In genomic region chr13:108705031-108705430, GRCh38 we compare ENCODE assay signal across 30 cellular contexts.
"Had no signal": no experiment of that assay in that cellular context is flagged by ENCODE, and none has a peak within 500 bp of the region (broad histone marks: within the 10 kb centered on the region; RNA-seq: fewer than 3 reads in every experiment).

No MANE protein-coding gene starts in this region.

- DNase-seq: activated CD4-positive, alpha-beta T cell treated with anti-CD3 and anti-CD28 coated beads for 4 hours; activated CD4-positive, alpha-beta T cell treated with anti-CD3 and anti-CD28 coated beads, Interleukin-2, amount 50 U/mL, for 4 hours; activated effector memory CD4-positive, alpha-beta T cell treated with anti-CD3 and anti-CD28 coated beads, Interleukin-2, amount 50 U/mL, for 16 hours; activated naive CD4-positive, alpha-beta T cell treated with anti-CD3 and anti-CD28 coated beads for 36 hours; activated naive CD8-positive, alpha-beta T cell treated with anti-CD3 and anti-CD28 coated beads for 36 hours; adrenal gland; aorta; body of pancreas; dorsolateral prefrontal cortex; effector memory CD4-positive, alpha-beta T cell; foreskin fibroblast; head of caudate nucleus; hypothalamus; kidney glomerular epithelial cell; left lung; naive B cell; nephron progenitor cell; right lobe of liver; stimulated activated CD4-positive, alpha-beta T cell treated with anti-CD3 and anti-CD28 coated beads, Interleukin-2, amount 100 ng/mL, for 48 hours; stimulated activated naive CD8-positive, alpha-beta T cell treated with anti-CD3 and anti-CD28 coated beads, Interleukin-15, Interleukin-2, amounts not matched to agents 100 U/mL and 50 U/mL, for 24 hours; trophoblast cell; uterus had no signal

- H3K27ac ChIP-seq: adrenal gland, body of pancreas, cardiac muscle cell, coronary artery, dorsolateral prefrontal cortex, left lung, neutrophil, right lobe of liver, thoracic aorta, uterus, VCaP had no signal

- H3K27me3 Mint-ChIP-seq: naive B cell had no signal

- H3K27me3 ChIP-seq: adrenal gland, body of pancreas, cardiac muscle cell, left lung, neutrophil, right lobe of liver, uterus had no signal

- H3K9me3 ChIP-seq: adrenal gland, body of pancreas, neutrophil, right lobe of liver, thoracic aorta, uterus had no signal

- ATAC-seq: body of pancreas; esophagus mucosa; left lung; stimulated activated naive CD8-positive, alpha-beta T cell treated with anti-CD3 and anti-CD28 coated beads, Interleukin-15, Interleukin-2, amounts not matched to agents 100 U/mL and 50 U/mL, for 24 hours had no signal

- H3K4me1 ChIP-seq: adrenal gland, body of pancreas, left lung, right lobe of liver, uterus had no signal

- H3K4me3 Mint-ChIP-seq: activated naive CD4-positive, alpha-beta T cell treated with anti-CD3 and anti-CD28 coated beads for 36 hours; activated naive CD8-positive, alpha-beta T cell treated with anti-CD3 and anti-CD28 coated beads for 36 hours; naive B cell; nephron progenitor cell had no signal

- H3K4me1 Mint-ChIP-seq: activated naive CD8-positive, alpha-beta T cell treated with anti-CD3 and anti-CD28 coated beads for 36 hours; naive B cell had no signal

- H3K27ac Mint-ChIP-seq: activated naive CD4-positive, alpha-beta T cell treated with anti-CD3 and anti-CD28 coated beads for 36 hours; activated naive CD8-positive, alpha-beta T cell treated with anti-CD3 and anti-CD28 coated beads for 36 hours; naive B cell; nephron progenitor cell had no signal

- H3K4me3 ChIP-seq: adrenal gland, body of pancreas, cardiac muscle cell, coronary artery, dorsolateral prefrontal cortex, left lung, lung, right lobe of liver, thoracic aorta, uterus had no signal

- H3K36me3 ChIP-seq: adrenal gland, cardiac muscle cell, left lung, neutrophil, right lobe of liver, thoracic aorta, uterus had no signal

- H3K36me3 Mint-ChIP-seq: activated naive CD8-positive, alpha-beta T cell treated with anti-CD3 and anti-CD28 coated beads for 36 hours had no signal

- FAIRE-seq: TTC549 had no signal
